9 cellular contexts compared by ENCODE assay signal in the genomic region with DNA sequence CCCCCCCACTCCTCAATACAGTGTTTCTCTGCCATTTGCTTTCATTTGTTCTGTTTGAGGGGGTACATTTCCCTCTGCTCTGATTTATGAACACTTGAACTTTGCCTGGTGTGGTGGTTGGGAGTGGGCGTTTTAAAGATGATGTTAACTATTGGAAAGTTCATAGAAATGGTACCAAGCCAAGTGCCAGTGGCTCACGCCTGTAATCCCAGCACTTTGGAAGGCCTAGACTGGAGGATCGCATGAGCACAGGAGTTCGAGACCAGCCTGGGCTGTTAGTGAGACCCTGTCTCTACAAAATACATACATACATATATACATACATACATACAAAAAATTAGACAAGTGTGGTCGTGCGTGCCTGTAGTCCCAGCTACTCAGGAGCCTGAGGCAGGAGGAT. TPM values are rescaled to one million over a fixed set of nuclear protein-coding genes. Genes with fewer than 3 reads are reported as not detected.
DNase-seq lines count a peak whose midpoint lies in the region; ATAC-seq, FAIRE-seq and TF ChIP-seq lines count a peak whose summit lies in the region.
"Had no signal": no experiment of that assay in that cellular context is flagged by ENCODE, and none has a peak within 500 bp of the region (broad histone marks: within the 10 kb centered on the region; RNA-seq: fewer than 3 reads in every experiment).

No MANE protein-coding gene starts in this region.

- H3K14ac ChIP-seq in H1 (ENCODE audit: insufficient read length) = no peak overlapping the region

- no peak overlapping the region for H4K8ac ChIP-seq in H1 (ENCODE audit: extremely low read depth, insufficient read depth, low read length)

- 88% methylated on average over 6 of the region's 6 CpGs; no CpG with 5 or more reads in 1 of the 2 experiments for WGBS in H1 (ENCODE audit: extremely low coverage in 1 of 2, insufficient coverage in 1 of 2, insufficient read length in 1 of 2, insufficient replicate concordance in 2 of 2, low coverage in 1 of 2, low lambda C conversion rate in 2 of 2, missing lambda C conversion rate in 1 of 2), 2 experiments

- ATAC-seq in Right ventricle myocardium superior (ENCODE audit: poor library complexity) (no peak), upper lobe of right lung (no peak)

- no peak for TF ChIP-seq POLR2A in H1 (IDR thresholded peaks at IDR 0.05; ENCODE audit: control extremely low read depth in 1 of 2, low read depth in 2 of 2, low read length in 2 of 2)

- H3K9me3 ChIP-seq in cardiac muscle cell (ENCODE audit: low read depth) = no peaks in the 10 kb centered on the region
- no peaks in the 10 kb centered on the region for H3K9me3 ChIP-seq in H1 (ENCODE audit: insufficient read depth in 2 of 2, low read depth in 1 of 2, low read length in 1 of 2)
- H3K9me3 ChIP-seq in muscle layer of duodenum (ENCODE audit: control insufficient read depth in 1 of 2, low read length in 2 of 2) = no peaks in the 10 kb centered on the region
- no peaks in the 10 kb centered on the region for H3K9me3 ChIP-seq in upper lobe of right lung

- CTCF ChIA-PET in H1 (lab: Charles Lee; ENCODE audit: partially characterized antibody) = interaction anchor here (2.0 kb wide), 1 partner anchor 155 kb away, joined by 6 read pairs; no protein-coding TSS in a partner anchor

- H3K27me3 ChIP-seq in cardiac muscle cell (no peaks in the 10 kb centered on the region), H1 (replicated peaks in 1 of 4; ENCODE audit: control insufficient read depth in 3 of 4, extremely low read depth in 1 of 4, insufficient read depth in 3 of 4, low read length in 3 of 4) (no peaks in the 10 kb centered on the region; a peak in 3 of 7 replicates), muscle layer of duodenum (ENCODE audit: low read depth, low read length) (no peaks in the 10 kb centered on the region), upper lobe of right lung (no peaks in the 10 kb centered on the region)
- H3K27me3 ChIP-seq: BLaER1 treated with 17β-estradiol and CSF1 and Interleukin-3, amounts not matched to agents 10 nM and 100 nM had no signal

- POLR2A ChIA-PET in H1 (lab: Charles Lee; ENCODE audit: partially characterized antibody) = interaction anchor here (0.6 kb wide), 1 partner anchor 734 kb away, joined by 3 read pairs; no protein-coding TSS in a partner anchor

- H4K5ac ChIP-seq in H1 (ENCODE audit: insufficient read length, low read depth, low read length) = no peak overlapping the region

- H3K36me3 ChIP-seq in cardiac muscle cell = no peaks in the 10 kb centered on the region
- H3K36me3 ChIP-seq in H1 (ENCODE audit: control insufficient read depth in 2 of 4, insufficient read depth in 4 of 4, low read length in 3 of 4) = no peaks in the 10 kb centered on the region
- peaks cover 0 to 9% of the 10 kb centered on the region in 2 donors for H3K36me3 ChIP-seq in muscle layer of duodenum (ENCODE audit: control insufficient read depth in 1 of 2, insufficient read depth in 2 of 2, low read length in 2 of 2)
- H3K36me3 ChIP-seq in upper lobe of right lung = peaks cover 4% of the 10 kb centered on the region

- H2AK5ac ChIP-seq in H1 (ENCODE audit: low read depth, low read length) = peak overlapping the region; percentile 76; the same call in 1 of the 2 replicates

- peaks cover 5% of the 10 kb centered on the region for H3K4me1 ChIP-seq in cardiac muscle cell (ENCODE audit: low read depth)
- peaks cover 0 to 2% (median under 1%) of the 10 kb centered on the region in 4 experiments; a peak in 2 of 7 replicates for H3K4me1 ChIP-seq in H1 (replicated peaks in 1 of 4; ENCODE audit: control insufficient read depth in 3 of 4, insufficient read depth in 4 of 4, low read length in 3 of 4)
- H3K4me1 ChIP-seq in muscle layer of duodenum (ENCODE audit: control insufficient read depth in 1 of 2, insufficient read depth in 2 of 2, low read length in 2 of 2) = peaks cover 9 to 19% of the 10 kb centered on the region in 2 donors
- peaks cover 24% of the 10 kb centered on the region for H3K4me1 ChIP-seq in upper lobe of right lung

- H3K27ac ChIP-seq in cardiac muscle cell = peak overlapping the region; percentile 65
- no peak overlapping the region for H3K27ac ChIP-seq in H1 (ENCODE audit: low read depth, low read length)
- peak overlapping the region; percentile 74 for H3K27ac ChIP-seq in muscle layer of duodenum (ENCODE audit: low read length)
- peak overlapping the region; percentile 97 for H3K27ac ChIP-seq in upper lobe of right lung

- no peak overlapping the region for H4K91ac ChIP-seq in H1 (replicated peaks; ENCODE audit: insufficient read length, low read length)

- H4K20me1 ChIP-seq in H1 (replicated peaks in 1 of 2; ENCODE audit: control insufficient read depth in 1 of 2, insufficient read depth in 2 of 2, low read length in 2 of 2) = no peaks in the 10 kb centered on the region
- H4K20me1 ChIP-seq: BLaER1 treated with 17β-estradiol and CSF1 and Interleukin-3, amounts not matched to agents 10 nM and 100 nM had no signal

- no peak overlapping the region for H2BK20ac ChIP-seq in H1 (ENCODE audit: low read length)

- intact Hi-C loops in Right ventricle myocardium superior (cut with DNase I) = no loop called here
- intact Hi-C loops in upper lobe of right lung (cut with DNase I) = no loop called here
- intact Hi-C loops in posterior cingulate gyrus (cut with DNase I) = loop anchor here (5.0 kb wide), 1 partner anchor 582 kb away; the partner anchor contains the start of gene SHPRH

- H3K23ac ChIP-seq in H1 (ENCODE audit: insufficient read length) = no peak overlapping the region

- TF ChIP-seq CTCF in cardiac muscle cell (IDR thresholded peaks at IDR 0.05; ENCODE audit: low read depth, low read length) = no peak
- no peak for TF ChIP-seq CTCF in H1 (IDR thresholded peaks at IDR 0.05; ENCODE audit: control extremely low read depth in 1 of 3, insufficient read depth in 1 of 3, low read depth in 1 of 3, low read length in 3 of 3)
- no peak for TF ChIP-seq CTCF in upper lobe of right lung (IDR thresholded peaks at IDR 0.05)

- no peak for TF ChIP-seq RAD21 in H1 (IDR thresholded peaks at IDR 0.05 in 1 of 2, conservative IDR thresholded peaks at IDR 0.05 in 1 of 2; ENCODE audit: low read depth in 2 of 2, low read length in 2 of 2)

- no peak overlapping the region for H3K4ac ChIP-seq in H1 (replicated peaks; ENCODE audit: insufficient read length, low read depth, low read length)

- H3K4me2 ChIP-seq in H1 (ENCODE audit: insufficient read depth in 1 of 2, low read depth in 2 of 2, low read length in 2 of 2) = peak overlapping the region; percentile 54 to 97; a peak in 3 of 4 replicates

- no peak overlapping the region for H2BK5ac ChIP-seq in H1 (ENCODE audit: low read depth, low read length)

- no peaks in the 10 kb centered on the region for H3K79me1 ChIP-seq in H1 (ENCODE audit: low read depth, low read length)

- no peak overlapping the region for H3K56ac ChIP-seq in H1 (replicated peaks; ENCODE audit: insufficient read length, low read depth, low read length)

- DNase-seq in cardiac muscle cell (ENCODE audit: low read depth in 1 of 2, low spot score in 1 of 2) (peak in 1 of 2 donors; percentile 16), Right ventricle myocardium superior (no peak), H1 (ENCODE audit: low read depth in 1 of 2, low spot score in 2 of 2) (no peak), upper lobe of right lung (no peak), urothelium cell line (ENCODE audit: low spot score) (no peak), occipital lobe (lab: John Stamatoyannopoulos, UW) (no peak), posterior cingulate gyrus (no peak)

- H3K23me2 ChIP-seq in H1 (ENCODE audit: low read depth, low read length) = peaks cover 4% of the 10 kb centered on the region; the same call in 1 of the 2 replicates

- H3K4me3 ChIP-seq in cardiac muscle cell (peak overlapping the region; percentile 43), H1 (ENCODE audit: extremely low read depth in 1 of 4, insufficient read depth in 2 of 4, low read depth in 3 of 4, low read length in 4 of 4) (peak overlapping the region in 2 of 4 experiments; percentile 66 to 67; a peak in 3 of 8 replicates), muscle layer of duodenum (ENCODE audit: low read depth in 1 of 2, low read length in 2 of 2) (peak overlapping the region; percentile 86 to 89), upper lobe of right lung (peak overlapping the region; percentile 88)
- H3K4me3 ChIP-seq: BLaER1 treated with 17β-estradiol and CSF1 and Interleukin-3, amounts not matched to agents 10 nM and 100 nM had no signal

- no peak overlapping the region; a peak in 1 of 7 replicates for H3K9ac ChIP-seq in H1 (replicated peaks in 1 of 4; ENCODE audit: extremely low read depth in 1 of 4, low read depth in 3 of 4, low read length in 3 of 4)
- H3K9ac ChIP-seq: BLaER1 treated with 17β-estradiol and CSF1 and Interleukin-3, amounts not matched to agents 10 nM and 100 nM had no signal

- H2BK120ac ChIP-seq in H1 (replicated peaks; ENCODE audit: low read depth, low read length) = no peak overlapping the region

- no peak for TF ChIP-seq EP300 in H1 (IDR thresholded peaks at IDR 0.05; ENCODE audit: borderline replicate concordance in 1 of 2, low read depth in 2 of 2, low read length in 2 of 2)

- H2BK12ac ChIP-seq in H1 (ENCODE audit: low read depth, low read length) = no peak overlapping the region

- FAIRE-seq in H1 (lab: Jason Lieb, UNC) = no peak
- FAIRE-seq in urothelium cell line (lab: Jason Lieb, UNC) = no peak

- no peak overlapping the region for H2BK15ac ChIP-seq in H1 (ENCODE audit: low read length)

- H3K18ac ChIP-seq in H1 (ENCODE audit: extremely low read depth, low read length) = no peak overlapping the region

- H2AFZ ChIP-seq in H1 (ENCODE audit: low read length) = no peak overlapping the region

- H3K79me2 ChIP-seq in H1 (ENCODE audit: control insufficient read depth in 1 of 2, insufficient read depth in 2 of 2, low read length in 2 of 2) = peaks cover 0 to 5% of the 10 kb centered on the region in 2 experiments; a peak in 1 of 4 replicates

RNA-seq across cellular contexts. Expression of gene RAB32, which starts 1.1 kb away (rescaled TPM):
- total RNA-seq in cardiac muscle cell (6.8 and 9.8 TPM in 2 replicates), Right ventricle myocardium superior (5.3 TPM), upper lobe of right lung (36.8 TPM), occipital lobe (10.0 TPM)
- polyA plus RNA-seq in cardiac muscle cell (18.3 and 19.0 TPM in 2 replicates), H1 (2011; rRNA removed) (2.0 and 3.9 TPM in 2 replicates)
- total RNA-seq in H1 (2021; fragmentation: NEBNext Ultra II Directional; extraction: Animal tissue kit (Norgen Biotek cat#: 25700)) = 6.3 and 6.8 TPM in 2 replicates
- 3.7 TPM for polyA plus RNA-seq in H1 (2011; cell fraction: cytosol; rRNA removed)
- 2.2 TPM for polyA plus RNA-seq in H1 (2011; cell fraction: nucleus; rRNA removed)
- polyA plus RNA-seq in H1 (2012, experiment 1 of 2) = 3.2 to 5.3 TPM (median 4.9 TPM) in 4 replicates
- 10.1 TPM for polyA plus RNA-seq in H1 (2012, experiment 2 of 2)
- 3.2 TPM for polyA plus RNA-seq in H1 (2013, experiment 1 of 2)
- polyA plus RNA-seq in H1 (2013, experiment 2 of 2) = 3.3 TPM
- polyA minus RNA-seq in H1 (2011; rRNA and poly(A)+ RNA removed) = 2.1 and 2.6 TPM in 2 replicates
- 2.2 TPM for polyA minus RNA-seq in H1 (2011; cell fraction: cytosol; rRNA and poly(A)+ RNA removed)
- polyA minus RNA-seq in H1 (2011; cell fraction: nucleus; rRNA and poly(A)+ RNA removed) = 2.5 TPM

RNA-seq across cellular contexts. Expression of gene ADGB, which starts 54.0 kb away (rescaled TPM):
- total RNA-seq in cardiac muscle cell = not detected in 2 replicates
- polyA plus RNA-seq in cardiac muscle cell = not detected in 2 replicates
- total RNA-seq in Right ventricle myocardium superior = not detected
- total RNA-seq in H1 (2021; fragmentation: NEBNext Ultra II Directional; extraction: Animal tissue kit (Norgen Biotek cat#: 25700)) = not detected in 2 replicates
- not detected in 2 replicates for polyA plus RNA-seq in H1 (2011; rRNA removed)
- not detected for polyA plus RNA-seq in H1 (2011; cell fraction: cytosol; rRNA removed)
- polyA plus RNA-seq in H1 (2011; cell fraction: nucleus; rRNA removed) = not detected
- polyA plus RNA-seq in H1 (2012, experiment 1 of 2) = not detected in 4 replicates
- not detected for polyA plus RNA-seq in H1 (2012, experiment 2 of 2)
- not detected for polyA plus RNA-seq in H1 (2013, experiment 1 of 2)
- not detected for polyA plus RNA-seq in H1 (2013, experiment 2 of 2)
- polyA minus RNA-seq in H1 (2011; rRNA and poly(A)+ RNA removed) = not detected in 2 replicates
- polyA minus RNA-seq in H1 (2011; cell fraction: cytosol; rRNA and poly(A)+ RNA removed) = not detected
- polyA minus RNA-seq in H1 (2011; cell fraction: nucleus; rRNA and poly(A)+ RNA removed) = not detected
- total RNA-seq in upper lobe of right lung = not detected
- 0.94 TPM for total RNA-seq in occipital lobe
